Comparison of ENCODE assay signal across 13 cellular contexts in the genomic region with DNA sequence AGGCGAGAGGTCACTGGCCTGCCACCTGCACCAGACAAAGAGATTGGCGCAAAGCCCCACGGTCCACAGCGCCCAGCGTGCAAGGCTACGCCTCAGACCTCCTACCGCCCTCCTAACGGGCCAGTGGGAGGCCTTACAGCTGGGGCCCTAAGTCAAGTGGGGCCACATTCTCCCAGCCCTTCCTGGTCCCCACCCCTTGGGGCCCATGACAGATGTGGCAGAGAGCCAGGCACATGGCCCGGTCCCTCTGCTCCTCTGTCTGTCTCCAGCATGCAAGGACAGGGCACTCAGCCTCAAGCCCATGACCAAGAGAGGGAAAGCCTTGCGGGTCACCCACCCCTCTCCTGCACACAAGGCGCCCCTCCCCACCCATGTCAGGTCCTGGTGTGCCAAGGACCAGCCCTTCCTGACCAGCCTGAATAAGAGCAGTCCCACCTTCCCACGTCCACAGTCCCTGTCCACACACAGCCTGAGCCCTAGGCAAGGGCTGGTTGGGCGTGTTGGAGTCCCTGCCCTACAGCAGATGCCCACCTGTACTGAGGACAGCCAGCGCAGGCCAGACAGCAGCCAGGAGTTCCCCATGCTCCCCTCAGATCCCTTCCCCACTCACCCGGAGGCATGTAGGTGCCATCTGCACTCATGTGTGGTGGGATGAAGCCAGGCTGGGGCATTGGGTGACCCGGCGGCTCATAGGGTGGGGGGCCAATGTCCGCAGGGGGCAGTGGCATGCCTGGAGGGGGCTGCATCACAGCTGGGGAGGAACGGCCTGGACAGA. TPM values are rescaled to one million over a fixed set of nuclear protein-coding genes. Genes with fewer than 3 reads are reported as not detected.
A peak's percentile ranks its signal among the peaks of the same experiment; 100 is the strongest.
DNase-seq lines count a peak whose midpoint lies in the region; ATAC-seq and TF ChIP-seq lines count a peak whose summit lies in the region.
"Had no signal": no experiment of that assay in that cellular context is flagged by ENCODE, and none has a peak within 500 bp of the region (broad histone marks: within the 10 kb centered on the region; RNA-seq: fewer than 3 reads in every experiment).

No MANE protein-coding gene starts in this region.

- H3K36me3 Mint-ChIP-seq in CD8-positive, alpha-beta memory T cell, result peaks cover 0 to 58% (median 5%) of the 10 kb centered on the region in 3 donors

- peaks cover 42% of the 10 kb centered on the region for H3K36me3 ChIP-seq in CD8-positive, alpha-beta memory T cell (ENCODE audit: insufficient read depth, low read length)

- H3K27me3 Mint-ChIP-seq in CD8-positive, alpha-beta memory T cell, result peaks cover 0 to 2% of the 10 kb centered on the region in 2 donors

- CTCF ChIA-PET in CD8-positive, alpha-beta memory T cell (lab: Charles Lee), result interaction anchor here (1.1 to 2.1 kb wide), 2 partner anchors 8 to 16 kb away, joined by 3 to 16 read pairs; no protein-coding TSS in a partner anchor

- no peaks in the 10 kb centered on the region for H3K9me3 Mint-ChIP-seq in CD8-positive, alpha-beta memory T cell
- H3K9me3 Mint-ChIP-seq: activated T-helper 1 cell treated with anti-CD3 and anti-CD28 coated beads, Interleukin-12 subunit alpha, Interleukin-12 subunit beta, Interleukin-2, Interleukin-4 antibody, amounts not matched to agents 30 ng/mL and 10 ng/mL and 1 ng/mL, durations not matched to agents 14 hours and 24 hours and 36 hours had no signal

- H3K4me1 Mint-ChIP-seq in CD8-positive, alpha-beta memory T cell, result peaks cover 48 to 60% (median 48%) of the 10 kb centered on the region in 3 donors

- peak overlapping the region; percentile 42 to 97 (median 74) for H3K27ac Mint-ChIP-seq in CD8-positive, alpha-beta memory T cell

- H3K27me3 ChIP-seq in CD8-positive, alpha-beta memory T cell (ENCODE audit: insufficient read depth, low read length, poor library complexity, severe bottlenecking), result no peaks in the 10 kb centered on the region

- POLR2A ChIA-PET in CD8-positive, alpha-beta memory T cell (lab: Charles Lee), result no interaction called here

- TF ChIP-seq POLR2A in erythroblast (IDR thresholded peaks at IDR 0.05; ENCODE audit: low read length), result no peak

- no peak for DNase-seq in CD8-positive, alpha-beta memory T cell
- DNase-seq in RPMI8226 (peak; percentile 23), erythroblast (lab: John Stamatoyannopoulos, UW) (peak; percentile 84 to 86), sciatic nerve (ENCODE audit: low spot score) (no peak), kidney tubule cell (ENCODE audit: low spot score) (no peak)
- DNase-seq: activated CD4-positive, CD25-positive, alpha-beta regulatory T cell; COR-L47; kidney glomerular epithelial cell; NCI-H446 treated with DMSO at 0.1 percent for 48 hours had no signal

- H3K4me3 Mint-ChIP-seq in CD8-positive, alpha-beta memory T cell, result peak overlapping the region in 2 of 7 donors; percentile 12 to 73
- H3K4me3 Mint-ChIP-seq: activated T-helper 1 cell treated with anti-CD3 and anti-CD28 coated beads, Interleukin-12 subunit alpha, Interleukin-12 subunit beta, Interleukin-2, Interleukin-4 antibody, amounts not matched to agents 30 ng/mL and 10 ng/mL and 1 ng/mL, durations not matched to agents 14 hours and 24 hours and 36 hours had no signal

- H3K9me3 ChIP-seq in CD8-positive, alpha-beta memory T cell (ENCODE audit: low read length), result no peaks in the 10 kb centered on the region

- ATAC-seq in sciatic nerve (peak; percentile 2), GM21360 (IDR thresholded peaks at IDR 0.05; ENCODE audit: unreplicated experiment) (no peak), GM18868 (IDR thresholded peaks at IDR 0.05; ENCODE audit: unreplicated experiment) (no peak)
- ATAC-seq: HCT116 had no signal

- peaks cover 27% of the 10 kb centered on the region for H3K4me1 ChIP-seq in CD8-positive, alpha-beta memory T cell (ENCODE audit: insufficient read depth, low read length)

- intact Hi-C loops in sciatic nerve (cut with DNase I), result loop anchor here (5.0 kb wide), 1 partner anchor 34 kb away; no protein-coding TSS in a partner anchor

- H3K27ac ChIP-seq in CD8-positive, alpha-beta memory T cell (ENCODE audit: low read depth, low read length), result no peak overlapping the region

- no peak overlapping the region for H3K4me3 ChIP-seq in CD8-positive, alpha-beta memory T cell (ENCODE audit: low read length)

RNA-seq across cellular contexts. Expression of a gene that starts 25.3 kb away (rescaled TPM):
- 10 to 100 TPM; 28.4 to 32.1 TPM for total RNA-seq in CD8-positive, alpha-beta memory T cell
- polyA plus RNA-seq in CD8-positive, alpha-beta memory T cell, result 21.8 TPM
- total RNA-seq in sciatic nerve, result 40.6 TPM

RNA-seq across cellular contexts. Expression of a gene that starts 37.1 kb away (rescaled TPM):
- total RNA-seq in CD8-positive, alpha-beta memory T cell, result 10 to 100 TPM; 87.5 to 95.2 TPM
- polyA plus RNA-seq in CD8-positive, alpha-beta memory T cell, result 178 TPM
- total RNA-seq in sciatic nerve, result 26.3 TPM

RNA-seq across cellular contexts. Expression of a gene that starts 38.8 kb away (rescaled TPM):
- 10 to 100 TPM; 63.8 to 65.8 TPM for total RNA-seq in CD8-positive, alpha-beta memory T cell
- polyA plus RNA-seq in CD8-positive, alpha-beta memory T cell, result 75.4 TPM
- total RNA-seq in sciatic nerve, result 32.8 TPM

RNA-seq across cellular contexts. Expression of a gene that starts 42.9 kb away (rescaled TPM):
- under 1 TPM; 0.07 to 0.11 TPM for total RNA-seq in CD8-positive, alpha-beta memory T cell
- polyA plus RNA-seq in CD8-positive, alpha-beta memory T cell, result 0.05 TPM
- total RNA-seq in sciatic nerve, result 0.22 TPM
- total RNA-seq: activated T-helper 1 cell treated with anti-CD3 and anti-CD28 coated beads, Interleukin-12 subunit alpha, Interleukin-12 subunit beta, Interleukin-2, Interleukin-4 antibody, amounts not matched to agents 30 ng/mL and 10 ng/mL and 1 ng/mL, durations not matched to agents 14 hours and 24 hours and 36 hours had no signal

Comparison
In these comparisons a context has a peak if more than half of its experiments do, and no peak if none do; other contexts are left out.
1. DNase-seq: peak in RPMI8226 (single experiment) and erythroblast (2 of 2); none in CD8-positive, alpha-beta memory T cell (0 of 5), sciatic nerve (single experiment) and kidney tubule cell (single experiment).